Comparison of ENCODE assay signal across 9 cellular contexts in genomic region chr5:157602505-157602904, GRCh38. TPM values are rescaled to one million over a fixed set of nuclear protein-coding genes. Genes with fewer than 3 reads are reported as not detected.
DNase-seq lines count a peak whose midpoint lies in the region; ATAC-seq and TF ChIP-seq lines count a peak whose summit lies in the region.
"Had no signal": no experiment of that assay in that cellular context is flagged by ENCODE, and none has a peak within 500 bp of the region (broad histone marks: within the 10 kb centered on the region; RNA-seq: fewer than 3 reads in every experiment).

No MANE protein-coding gene starts in this region.

- no peak for DNase-seq in activated CD4-positive, CD25-positive, alpha-beta regulatory T cell treated with anti-CD3 and anti-CD28 coated beads, Interleukin-2, amount 50 U/mL, for 72 hours
- peak; percentile 50 to 67 for DNase-seq in activated CD4-positive, alpha-beta T cell treated with anti-CD3 and anti-CD28 coated beads, Interleukin-2, amount 50 U/mL, for 48 hours
- DNase-seq in smooth muscle cell (lab: John Stamatoyannopoulos, UW; ENCODE audit: unreplicated experiment) (no peak), superior temporal gyrus (ENCODE audit: extremely low spot score) (no peak), epidermal melanocyte (ENCODE audit: insufficient read length, low spot score) (no peak)

- H4K20me1 ChIP-seq in smooth muscle cell (ENCODE audit: low read depth), result no peaks in the 10 kb centered on the region

- H3F3A ChIP-seq in smooth muscle cell (ENCODE audit: low read depth), result no peaks in the 10 kb centered on the region

- H3K79me2 ChIP-seq in smooth muscle cell (ENCODE audit: low read depth), result no peaks in the 10 kb centered on the region

- H3K4me1 ChIP-seq in smooth muscle cell (ENCODE audit: low read depth), result peaks cover 3% of the 10 kb centered on the region

- no peaks in the 10 kb centered on the region for H3K9me3 ChIP-seq in smooth muscle cell (replicated peaks; ENCODE audit: low read depth)

- no peak overlapping the region for H2AFZ ChIP-seq in smooth muscle cell (ENCODE audit: low read depth)

- WGBS in smooth muscle cell (ENCODE audit: low lambda C conversion rate), result 78% methylated on average over 4 of the region's 4 CpGs

- ATAC-seq in activated CD4-positive, CD25-positive, alpha-beta regulatory T cell treated with anti-CD3 and anti-CD28 coated beads, Interleukin-2, amount 50 U/mL, for 24 hours, result peak; percentile 45 to 52
- ATAC-seq in HG03342 (IDR thresholded peaks at IDR 0.05; ENCODE audit: unreplicated experiment), result peak; percentile 74
- no peak for ATAC-seq in GM19467 (IDR thresholded peaks at IDR 0.05; ENCODE audit: unreplicated experiment)

- no peaks in the 10 kb centered on the region for H3K27me3 ChIP-seq in smooth muscle cell (ENCODE audit: low read depth)

- H3K4me2 ChIP-seq in smooth muscle cell, result no peak overlapping the region

- H3K9ac ChIP-seq in smooth muscle cell (ENCODE audit: low read depth), result no peak overlapping the region

- no peaks in the 10 kb centered on the region for H3K36me3 ChIP-seq in smooth muscle cell (ENCODE audit: low read depth)

- no peak overlapping the region for H3K4me3 ChIP-seq in smooth muscle cell

- H3K27ac ChIP-seq in smooth muscle cell (ENCODE audit: low read depth), result peak overlapping the region; percentile 34
- H3K27ac ChIP-seq: VCaP had no signal

- TF ChIP-seq CTCF in smooth muscle cell (IDR thresholded peaks at IDR 0.05; ENCODE audit: borderline replicate concordance, insufficient read depth, poor library complexity, severe bottlenecking), result no peak

RNA-seq across cellular contexts. Expression of gene ADAM19, which starts 26.9 kb away (rescaled TPM):
- 112 and 117 TPM in 2 replicates for total RNA-seq in smooth muscle cell
- polyA plus RNA-seq in smooth muscle cell, result 62.2 and 62.6 TPM in 2 replicates

RNA-seq across cellular contexts. Expression of gene SOX30, which starts 49.7 kb away (rescaled TPM):
- 1.5 TPM in 1 of 2 replicates, not detected in the other for total RNA-seq in smooth muscle cell
- 0.38 TPM in 1 of 2 replicates, not detected in the other for polyA plus RNA-seq in smooth muscle cell

Comparison
In these comparisons a context has a peak if more than half of its experiments do, and no peak if none do; other contexts are left out.
1. DNase-seq: peak in activated CD4-positive, alpha-beta T cell treated with anti-CD3 and anti-CD28 coated beads, Interleukin-2, amount 50 U/mL, for 48 hours (2 of 2); none in activated CD4-positive, CD25-positive, alpha-beta regulatory T cell treated with anti-CD3 and anti-CD28 coated beads, Interleukin-2, amount 50 U/mL, for 72 hours (single experiment), smooth muscle cell (single experiment), superior temporal gyrus (single experiment) and epidermal melanocyte (single experiment).